1 cellular context compared by ENCODE assay signal in genomic region chr11:86510097-86510496, GRCh38.
TF ChIP-seq lines count a peak whose summit lies in the region.

No MANE protein-coding gene starts in this region.

TF ChIP-seq in A549, 52 proteins besides CTCF, POLR2A, EP300 and RAD21 (continued from another document):
- TF ChIP-seq REST (IDR thresholded peaks at IDR 0.05) (no peak), SREBF2 (IDR thresholded peaks at IDR 0.05) (no peak), FOXS1 (CRISPR knock-in tag; IDR thresholded peaks at IDR 0.05) (no peak), MYC (IDR thresholded peaks at IDR 0.05; ENCODE audit: borderline replicate concordance, low read length) (no peak), ATOH8 (CRISPR knock-in tag; IDR thresholded peaks at IDR 0.05; ENCODE audit: low read depth) (0 out of 2 replicates have a peak, but pooled peaks have one; percentile 55), HEYL (CRISPR knock-in tag; IDR thresholded peaks at IDR 0.05) (0 out of 2 replicates have a peak, but pooled peaks have one; percentile 61), MAZ (IDR thresholded peaks at IDR 0.05; ENCODE audit: borderline replicate concordance, low read depth, low read length) (no peak), GATA3 (IDR thresholded peaks at IDR 0.05; ENCODE audit: borderline replicate concordance) (no peak), RCOR1 (IDR thresholded peaks at IDR 0.05; ENCODE audit: low read depth, low read length) (no peak), PBX3 (IDR thresholded peaks at IDR 0.05) (no peak), SMC3 (IDR thresholded peaks at IDR 0.05) (no peak), ZC3H11A (IDR thresholded peaks at IDR 0.05) (no peak), KDM5A (IDR thresholded peaks at IDR 0.05) (no peak), ZSCAN20 (CRISPR knock-in tag; IDR thresholded peaks at IDR 0.05) (0 out of 2 replicates have a peak, but pooled peaks have one; percentile 22), EHMT2 (IDR thresholded peaks at IDR 0.05; ENCODE audit: low read depth) (0 out of 2 replicates have a peak, but pooled peaks have one; percentile 19), HES2 (IDR thresholded peaks at IDR 0.05) (no peak)
